In the genomic region with DNA sequence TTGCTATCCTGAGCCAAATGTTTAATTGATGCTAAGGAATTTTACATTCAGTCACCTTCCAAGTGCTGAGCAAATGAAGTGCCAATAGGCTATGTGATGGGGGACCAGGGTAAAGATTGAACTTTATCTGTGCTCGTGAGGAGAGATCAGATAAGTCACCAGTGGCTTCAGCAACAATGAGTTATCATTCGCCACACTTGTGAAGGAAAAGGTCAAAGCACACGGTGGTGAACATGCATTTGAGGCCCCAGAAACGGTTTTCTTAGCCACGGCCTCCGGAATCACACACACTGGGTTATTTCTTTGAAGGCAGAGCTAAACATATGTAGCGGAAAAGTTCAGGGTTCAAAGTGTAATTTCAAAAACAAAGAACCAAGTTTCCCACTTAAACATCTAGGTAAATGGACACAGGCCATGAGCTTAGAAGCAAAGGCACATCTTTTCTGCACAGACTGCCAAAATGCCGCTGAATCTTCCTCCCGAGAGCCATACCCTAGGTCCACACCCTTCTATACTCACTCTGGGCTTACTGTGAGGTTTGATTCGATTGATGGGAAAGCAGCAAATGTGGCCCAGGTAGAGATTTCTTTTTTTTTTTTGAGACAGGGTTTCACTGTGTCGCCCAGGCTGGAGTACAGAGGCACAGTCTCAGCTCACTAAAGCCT, we compare ENCODE assay signal across 1 cellular context.
A peak's percentile ranks its signal among the peaks of the same experiment; 100 is the strongest.
TF ChIP-seq lines count a peak whose summit lies in the region.

No MANE protein-coding gene starts in this region.

TF ChIP-seq in K562, 482 proteins besides CTCF, POLR2A, EP300 and RAD21 (continued from another document and continues in another):
- TF ChIP-seq, protein P1, sequence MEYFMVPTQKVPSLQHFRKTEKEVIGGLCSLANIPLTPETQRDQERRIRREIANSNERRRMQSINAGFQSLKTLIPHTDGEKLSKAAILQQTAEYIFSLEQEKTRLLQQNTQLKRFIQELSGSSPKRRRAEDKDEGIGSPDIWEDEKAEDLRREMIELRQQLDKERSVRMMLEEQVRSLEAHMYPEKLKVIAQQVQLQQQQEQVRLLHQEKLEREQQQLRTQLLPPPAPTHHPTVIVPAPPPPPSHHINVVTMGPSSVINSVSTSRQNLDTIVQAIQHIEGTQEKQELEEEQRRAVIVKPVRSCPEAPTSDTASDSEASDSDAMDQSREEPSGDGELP (CRISPR knock-in tag; IDR thresholded peaks at IDR 0.05; ENCODE audit: borderline replicate concordance) = no peak
- TF ChIP-seq ZFX (CRISPR knock-in tag; IDR thresholded peaks at IDR 0.05) (0 out of 2 replicates have a peak, but pooled peaks have one; percentile 21), ZNF766 (CRISPR knock-in tag; conservative IDR thresholded peaks at IDR 0.05) (0 out of 2 replicates have a peak, but pooled peaks have one; percentile 38), ZNF143 (CRISPR knock-in tag; IDR thresholded peaks at IDR 0.05) (no peak), SETDB1 (IDR thresholded peaks at IDR 0.05; ENCODE audit: low read length) (no peak), RB1 (IDR thresholded peaks at IDR 0.05; ENCODE audit: low read depth) (no peak), SRSF3 (IDR thresholded peaks at IDR 0.05; ENCODE audit: insufficient read depth, low read length) (no peak), ZNF3 (CRISPR knock-in tag; IDR thresholded peaks at IDR 0.05) (no peak), ARHGAP35 (IDR thresholded peaks at IDR 0.05; ENCODE audit: partially characterized antibody) (no peak), SMAD4 (CRISPR knock-in tag; conservative IDR thresholded peaks at IDR 0.05) (0 out of 2 replicates have a peak, but pooled peaks have one; percentile 16), DPF2 (IDR thresholded peaks at IDR 0.05) (peak; percentile 30; the same call in 1 of the 2 replicates), STAT5A (IDR thresholded peaks at IDR 0.05; ENCODE audit: borderline replicate concordance, low read length) (no peak), SOX6 (IDR thresholded peaks at IDR 0.05) (peak; percentile 75), ESRRB (CRISPR knock-in tag; IDR thresholded peaks at IDR 0.05; ENCODE audit: borderline replicate concordance) (no peak), LEF1 (IDR thresholded peaks at IDR 0.05) (0 out of 2 replicates have a peak, but pooled peaks have one; percentile 31), ARID1B (IDR thresholded peaks at IDR 0.05) (0 out of 2 replicates have a peak, but pooled peaks have one; percentile 39), CBFA2T3 (IDR thresholded peaks at IDR 0.05) (peak; percentile 41; the same call in 1 of the 2 replicates), NR2C2 (CRISPR knock-in tag; IDR thresholded peaks at IDR 0.05) (no peak), NR2C2 (tag; IDR thresholded peaks at IDR 0.05) (peak; percentile 70)
- TF ChIP-seq, protein P2, sequence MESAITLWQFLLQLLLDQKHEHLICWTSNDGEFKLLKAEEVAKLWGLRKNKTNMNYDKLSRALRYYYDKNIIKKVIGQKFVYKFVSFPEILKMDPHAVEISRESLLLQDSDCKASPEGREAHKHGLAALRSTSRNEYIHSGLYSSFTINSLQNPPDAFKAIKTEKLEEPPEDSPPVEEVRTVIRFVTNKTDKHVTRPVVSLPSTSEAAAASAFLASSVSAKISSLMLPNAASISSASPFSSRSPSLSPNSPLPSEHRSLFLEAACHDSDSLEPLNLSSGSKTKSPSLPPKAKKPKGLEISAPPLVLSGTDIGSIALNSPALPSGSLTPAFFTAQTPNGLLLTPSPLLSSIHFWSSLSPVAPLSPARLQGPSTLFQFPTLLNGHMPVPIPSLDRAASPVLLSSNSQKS (CRISPR knock-in tag; IDR thresholded peaks at IDR 0.05) = no peak
- TF ChIP-seq, protein P3, sequence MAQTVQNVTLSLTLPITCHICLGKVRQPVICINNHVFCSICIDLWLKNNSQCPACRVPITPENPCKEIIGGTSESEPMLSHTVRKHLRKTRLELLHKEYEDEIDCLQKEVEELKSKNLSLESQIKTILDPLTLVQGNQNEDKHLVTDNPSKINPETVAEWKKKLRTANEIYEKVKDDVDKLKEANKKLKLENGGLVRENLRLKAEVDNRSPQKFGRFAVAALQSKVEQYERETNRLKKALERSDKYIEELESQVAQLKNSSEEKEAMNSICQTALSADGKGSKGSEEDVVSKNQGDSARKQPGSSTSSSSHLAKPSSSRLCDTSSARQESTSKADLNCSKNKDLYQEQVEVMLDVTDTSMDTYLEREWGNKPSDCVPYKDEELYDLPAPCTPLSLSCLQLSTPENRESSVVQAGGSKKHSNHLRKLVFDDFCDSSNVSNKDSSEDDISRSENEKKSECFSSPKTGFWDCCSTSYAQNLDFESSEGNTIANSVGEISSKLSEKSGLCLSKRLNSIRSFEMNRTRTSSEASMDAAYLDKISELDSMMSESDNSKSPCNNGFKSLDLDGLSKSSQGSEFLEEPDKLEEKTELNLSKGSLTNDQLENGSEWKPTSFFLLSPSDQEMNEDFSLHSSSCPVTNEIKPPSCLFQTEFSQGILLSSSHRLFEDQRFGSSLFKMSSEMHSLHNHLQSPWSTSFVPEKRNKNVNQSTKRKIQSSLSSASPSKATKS (CRISPR knock-in tag; IDR thresholded peaks at IDR 0.05) = no peak
- TF ChIP-seq, protein P4, sequence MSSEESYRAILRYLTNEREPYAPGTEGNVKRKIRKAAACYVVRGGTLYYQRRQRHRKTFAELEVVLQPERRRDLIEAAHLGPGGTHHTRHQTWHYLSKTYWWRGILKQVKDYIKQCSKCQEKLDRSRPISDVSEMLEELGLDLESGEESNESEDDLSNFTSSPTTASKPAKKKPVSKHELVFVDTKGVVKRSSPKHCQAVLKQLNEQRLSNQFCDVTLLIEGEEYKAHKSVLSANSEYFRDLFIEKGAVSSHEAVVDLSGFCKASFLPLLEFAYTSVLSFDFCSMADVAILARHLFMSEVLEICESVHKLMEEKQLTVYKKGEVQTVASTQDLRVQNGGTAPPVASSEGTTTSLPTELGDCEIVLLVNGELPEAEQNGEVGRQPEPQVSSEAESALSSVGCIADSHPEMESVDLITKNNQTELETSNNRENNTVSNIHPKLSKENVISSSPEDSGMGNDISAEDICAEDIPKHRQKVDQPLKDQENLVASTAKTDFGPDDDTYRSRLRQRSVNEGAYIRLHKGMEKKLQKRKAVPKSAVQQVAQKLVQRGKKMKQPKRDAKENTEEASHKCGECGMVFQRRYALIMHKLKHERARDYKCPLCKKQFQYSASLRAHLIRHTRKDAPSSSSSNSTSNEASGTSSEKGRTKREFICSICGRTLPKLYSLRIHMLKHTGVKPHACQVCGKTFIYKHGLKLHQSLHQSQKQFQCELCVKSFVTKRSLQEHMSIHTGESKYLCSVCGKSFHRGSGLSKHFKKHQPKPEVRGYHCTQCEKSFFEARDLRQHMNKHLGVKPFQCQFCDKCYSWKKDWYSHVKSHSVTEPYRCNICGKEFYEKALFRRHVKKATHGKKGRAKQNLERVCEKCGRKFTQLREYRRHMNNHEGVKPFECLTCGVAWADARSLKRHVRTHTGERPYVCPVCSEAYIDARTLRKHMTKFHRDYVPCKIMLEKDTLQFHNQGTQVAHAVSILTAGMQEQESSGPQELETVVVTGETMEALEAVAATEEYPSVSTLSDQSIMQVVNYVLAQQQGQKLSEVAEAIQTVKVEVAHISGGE (CRISPR knock-in tag; IDR thresholded peaks at IDR 0.05) = no peak
- TF ChIP-seq, protein P5, sequence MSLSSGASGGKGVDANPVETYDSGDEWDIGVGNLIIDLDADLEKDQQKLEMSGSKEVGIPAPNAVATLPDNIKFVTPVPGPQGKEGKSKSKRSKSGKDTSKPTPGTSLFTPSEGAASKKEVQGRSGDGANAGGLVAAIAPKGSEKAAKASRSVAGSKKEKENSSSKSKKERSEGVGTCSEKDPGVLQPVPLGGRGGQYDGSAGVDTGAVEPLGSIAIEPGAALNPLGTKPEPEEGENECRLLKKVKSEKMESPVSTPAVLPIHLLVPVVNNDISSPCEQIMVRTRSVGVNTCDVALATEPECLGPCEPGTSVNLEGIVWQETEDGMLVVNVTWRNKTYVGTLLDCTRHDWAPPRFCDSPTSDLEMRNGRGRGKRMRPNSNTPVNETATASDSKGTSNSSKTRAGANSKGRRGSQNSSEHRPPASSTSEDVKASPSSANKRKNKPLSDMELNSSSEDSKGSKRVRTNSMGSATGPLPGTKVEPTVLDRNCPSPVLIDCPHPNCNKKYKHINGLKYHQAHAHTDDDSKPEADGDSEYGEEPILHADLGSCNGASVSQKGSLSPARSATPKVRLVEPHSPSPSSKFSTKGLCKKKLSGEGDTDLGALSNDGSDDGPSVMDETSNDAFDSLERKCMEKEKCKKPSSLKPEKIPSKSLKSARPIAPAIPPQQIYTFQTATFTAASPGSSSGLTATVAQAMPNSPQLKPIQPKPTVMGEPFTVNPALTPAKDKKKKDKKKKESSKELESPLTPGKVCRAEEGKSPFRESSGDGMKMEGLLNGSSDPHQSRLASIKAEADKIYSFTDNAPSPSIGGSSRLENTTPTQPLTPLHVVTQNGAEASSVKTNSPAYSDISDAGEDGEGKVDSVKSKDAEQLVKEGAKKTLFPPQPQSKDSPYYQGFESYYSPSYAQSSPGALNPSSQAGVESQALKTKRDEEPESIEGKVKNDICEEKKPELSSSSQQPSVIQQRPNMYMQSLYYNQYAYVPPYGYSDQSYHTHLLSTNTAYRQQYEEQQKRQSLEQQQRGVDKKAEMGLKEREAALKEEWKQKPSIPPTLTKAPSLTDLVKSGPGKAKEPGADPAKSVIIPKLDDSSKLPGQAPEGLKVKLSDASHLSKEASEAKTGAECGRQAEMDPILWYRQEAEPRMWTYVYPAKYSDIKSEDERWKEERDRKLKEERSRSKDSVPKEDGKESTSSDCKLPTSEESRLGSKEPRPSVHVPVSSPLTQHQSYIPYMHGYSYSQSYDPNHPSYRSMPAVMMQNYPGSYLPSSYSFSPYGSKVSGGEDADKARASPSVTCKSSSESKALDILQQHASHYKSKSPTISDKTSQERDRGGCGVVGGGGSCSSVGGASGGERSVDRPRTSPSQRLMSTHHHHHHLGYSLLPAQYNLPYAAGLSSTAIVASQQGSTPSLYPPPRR (CRISPR knock-in tag; IDR thresholded peaks at IDR 0.05; ENCODE audit: borderline replicate concordance) = no peak
- TF ChIP-seq, protein P6, sequence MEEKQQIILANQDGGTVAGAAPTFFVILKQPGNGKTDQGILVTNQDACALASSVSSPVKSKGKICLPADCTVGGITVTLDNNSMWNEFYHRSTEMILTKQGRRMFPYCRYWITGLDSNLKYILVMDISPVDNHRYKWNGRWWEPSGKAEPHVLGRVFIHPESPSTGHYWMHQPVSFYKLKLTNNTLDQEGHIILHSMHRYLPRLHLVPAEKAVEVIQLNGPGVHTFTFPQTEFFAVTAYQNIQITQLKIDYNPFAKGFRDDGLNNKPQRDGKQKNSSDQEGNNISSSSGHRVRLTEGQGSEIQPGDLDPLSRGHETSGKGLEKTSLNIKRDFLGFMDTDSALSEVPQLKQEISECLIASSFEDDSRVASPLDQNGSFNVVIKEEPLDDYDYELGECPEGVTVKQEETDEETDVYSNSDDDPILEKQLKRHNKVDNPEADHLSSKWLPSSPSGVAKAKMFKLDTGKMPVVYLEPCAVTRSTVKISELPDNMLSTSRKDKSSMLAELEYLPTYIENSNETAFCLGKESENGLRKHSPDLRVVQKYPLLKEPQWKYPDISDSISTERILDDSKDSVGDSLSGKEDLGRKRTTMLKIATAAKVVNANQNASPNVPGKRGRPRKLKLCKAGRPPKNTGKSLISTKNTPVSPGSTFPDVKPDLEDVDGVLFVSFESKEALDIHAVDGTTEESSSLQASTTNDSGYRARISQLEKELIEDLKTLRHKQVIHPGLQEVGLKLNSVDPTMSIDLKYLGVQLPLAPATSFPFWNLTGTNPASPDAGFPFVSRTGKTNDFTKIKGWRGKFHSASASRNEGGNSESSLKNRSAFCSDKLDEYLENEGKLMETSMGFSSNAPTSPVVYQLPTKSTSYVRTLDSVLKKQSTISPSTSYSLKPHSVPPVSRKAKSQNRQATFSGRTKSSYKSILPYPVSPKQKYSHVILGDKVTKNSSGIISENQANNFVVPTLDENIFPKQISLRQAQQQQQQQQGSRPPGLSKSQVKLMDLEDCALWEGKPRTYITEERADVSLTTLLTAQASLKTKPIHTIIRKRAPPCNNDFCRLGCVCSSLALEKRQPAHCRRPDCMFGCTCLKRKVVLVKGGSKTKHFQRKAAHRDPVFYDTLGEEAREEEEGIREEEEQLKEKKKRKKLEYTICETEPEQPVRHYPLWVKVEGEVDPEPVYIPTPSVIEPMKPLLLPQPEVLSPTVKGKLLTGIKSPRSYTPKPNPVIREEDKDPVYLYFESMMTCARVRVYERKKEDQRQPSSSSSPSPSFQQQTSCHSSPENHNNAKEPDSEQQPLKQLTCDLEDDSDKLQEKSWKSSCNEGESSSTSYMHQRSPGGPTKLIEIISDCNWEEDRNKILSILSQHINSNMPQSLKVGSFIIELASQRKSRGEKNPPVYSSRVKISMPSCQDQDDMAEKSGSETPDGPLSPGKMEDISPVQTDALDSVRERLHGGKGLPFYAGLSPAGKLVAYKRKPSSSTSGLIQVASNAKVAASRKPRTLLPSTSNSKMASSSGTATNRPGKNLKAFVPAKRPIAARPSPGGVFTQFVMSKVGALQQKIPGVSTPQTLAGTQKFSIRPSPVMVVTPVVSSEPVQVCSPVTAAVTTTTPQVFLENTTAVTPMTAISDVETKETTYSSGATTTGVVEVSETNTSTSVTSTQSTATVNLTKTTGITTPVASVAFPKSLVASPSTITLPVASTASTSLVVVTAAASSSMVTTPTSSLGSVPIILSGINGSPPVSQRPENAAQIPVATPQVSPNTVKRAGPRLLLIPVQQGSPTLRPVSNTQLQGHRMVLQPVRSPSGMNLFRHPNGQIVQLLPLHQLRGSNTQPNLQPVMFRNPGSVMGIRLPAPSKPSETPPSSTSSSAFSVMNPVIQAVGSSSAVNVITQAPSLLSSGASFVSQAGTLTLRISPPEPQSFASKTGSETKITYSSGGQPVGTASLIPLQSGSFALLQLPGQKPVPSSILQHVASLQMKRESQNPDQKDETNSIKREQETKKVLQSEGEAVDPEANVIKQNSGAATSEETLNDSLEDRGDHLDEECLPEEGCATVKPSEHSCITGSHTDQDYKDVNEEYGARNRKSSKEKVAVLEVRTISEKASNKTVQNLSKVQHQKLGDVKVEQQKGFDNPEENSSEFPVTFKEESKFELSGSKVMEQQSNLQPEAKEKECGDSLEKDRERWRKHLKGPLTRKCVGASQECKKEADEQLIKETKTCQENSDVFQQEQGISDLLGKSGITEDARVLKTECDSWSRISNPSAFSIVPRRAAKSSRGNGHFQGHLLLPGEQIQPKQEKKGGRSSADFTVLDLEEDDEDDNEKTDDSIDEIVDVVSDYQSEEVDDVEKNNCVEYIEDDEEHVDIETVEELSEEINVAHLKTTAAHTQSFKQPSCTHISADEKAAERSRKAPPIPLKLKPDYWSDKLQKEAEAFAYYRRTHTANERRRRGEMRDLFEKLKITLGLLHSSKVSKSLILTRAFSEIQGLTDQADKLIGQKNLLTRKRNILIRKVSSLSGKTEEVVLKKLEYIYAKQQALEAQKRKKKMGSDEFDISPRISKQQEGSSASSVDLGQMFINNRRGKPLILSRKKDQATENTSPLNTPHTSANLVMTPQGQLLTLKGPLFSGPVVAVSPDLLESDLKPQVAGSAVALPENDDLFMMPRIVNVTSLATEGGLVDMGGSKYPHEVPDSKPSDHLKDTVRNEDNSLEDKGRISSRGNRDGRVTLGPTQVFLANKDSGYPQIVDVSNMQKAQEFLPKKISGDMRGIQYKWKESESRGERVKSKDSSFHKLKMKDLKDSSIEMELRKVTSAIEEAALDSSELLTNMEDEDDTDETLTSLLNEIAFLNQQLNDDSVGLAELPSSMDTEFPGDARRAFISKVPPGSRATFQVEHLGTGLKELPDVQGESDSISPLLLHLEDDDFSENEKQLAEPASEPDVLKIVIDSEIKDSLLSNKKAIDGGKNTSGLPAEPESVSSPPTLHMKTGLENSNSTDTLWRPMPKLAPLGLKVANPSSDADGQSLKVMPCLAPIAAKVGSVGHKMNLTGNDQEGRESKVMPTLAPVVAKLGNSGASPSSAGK (IDR thresholded peaks at IDR 0.05) = peak; percentile 89
- TF ChIP-seq, protein P7, sequence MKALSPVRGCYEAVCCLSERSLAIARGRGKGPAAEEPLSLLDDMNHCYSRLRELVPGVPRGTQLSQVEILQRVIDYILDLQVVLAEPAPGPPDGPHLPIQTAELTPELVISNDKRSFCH (CRISPR knock-in tag; IDR thresholded peaks at IDR 0.05) = no peak
- TF ChIP-seq, protein P7 (tag; IDR thresholded peaks at IDR 0.05) = peak; percentile 87
